In genomic region chr11:14308114-14308896, GRCh38 we compare ENCODE assay signal across 7 cellular contexts. TPM values are rescaled to one million over a fixed set of nuclear protein-coding genes. Genes with fewer than 3 reads are reported as not detected.
DNase-seq lines count a peak whose midpoint lies in the region; ATAC-seq and TF ChIP-seq lines count a peak whose summit lies in the region.

No MANE protein-coding gene starts in this region.

- no peak overlapping the region for H2AFZ ChIP-seq in GM23338

- H3K9ac ChIP-seq in adipocyte (ENCODE audit: low read length): no peak overlapping the region

- H3K4me1 ChIP-seq in GM23338 (ENCODE audit: insufficient read depth) (peaks cover 82% of the 10 kb centered on the region), adipocyte (ENCODE audit: control insufficient read depth, insufficient read depth, low read length) (peaks cover 54% of the 10 kb centered on the region), uterus (peaks cover 0 to 6% of the 10 kb centered on the region in 2 donors)

- H3K9me3 ChIP-seq in adipocyte (ENCODE audit: control insufficient read depth, low read length): no peaks in the 10 kb centered on the region
- no peaks in the 10 kb centered on the region for H3K9me3 ChIP-seq in uterus

- peak; percentile 38 for ATAC-seq in GM23338

- H3K4me2 ChIP-seq in GM23338: no peak overlapping the region

- no peaks in the 10 kb centered on the region for H3F3A ChIP-seq in GM23338 (replicated peaks; ENCODE audit: low read depth)

- H3K9me2 ChIP-seq in GM23338 (ENCODE audit: insufficient read depth): no peaks in the 10 kb centered on the region

- no peak overlapping the region for H3K27ac Mint-ChIP-seq in GM23338

- TF ChIP-seq CTCF in GM12864 (IDR thresholded peaks at IDR 0.05; ENCODE audit: low read depth, low read length, missing control alignments) (peak; percentile 61), GM23338 (conservative IDR thresholded peaks at IDR 0.05; ENCODE audit: low read depth in 2 of 2) (peak; percentile 55 to 67), uterus (IDR thresholded peaks at IDR 0.05) (peak; percentile 20 to 49 (median 30))

- no peaks in the 10 kb centered on the region for H3K27me3 Mint-ChIP-seq in GM23338 (ENCODE audit: insufficient read depth, low read depth, poor library complexity)

- H3K36me3 ChIP-seq in GM23338 (ENCODE audit: insufficient read depth): no peaks in the 10 kb centered on the region
- no peaks in the 10 kb centered on the region for H3K36me3 ChIP-seq in adipocyte (ENCODE audit: control insufficient read depth, insufficient read depth, low read length, severe bottlenecking)
- H3K36me3 ChIP-seq in uterus: no peaks in the 10 kb centered on the region

- DNase-seq in GM12864 (ENCODE audit: low read depth) (no peak), GM23338 (ENCODE audit: low spot score) (peak; percentile 64), NAMALWA (ENCODE audit: low spot score) (peak; percentile 81), adipocyte (ENCODE audit: low read depth) (peak; percentile 72), iris pigment epithelial cell (ENCODE audit: low read depth) (peak; percentile 75), uterus (no peak), dedifferentiated amniotic fluid mesenchymal stem cell (ENCODE audit: extremely low spot score) (no peak)

- no peak overlapping the region for H3K4me3 Mint-ChIP-seq in GM23338

- H3K27ac ChIP-seq in GM23338 (ENCODE audit: low read depth) (no peak overlapping the region), uterus (no peak overlapping the region)

- H3K4me1 Mint-ChIP-seq in GM23338: peaks cover 44% of the 10 kb centered on the region

- peaks cover 65% of the 10 kb centered on the region for H4K20me1 ChIP-seq in GM23338 (replicated peaks; ENCODE audit: insufficient read depth)

- intact Hi-C loops in uterus (cut with DNase I; ENCODE audit: low total_unique reads): no loop called here

- H3K9me3 Mint-ChIP-seq in GM23338: no peaks in the 10 kb centered on the region

- no peak for TF ChIP-seq POLR2A in uterus (IDR thresholded peaks at IDR 0.05)

- H3K4me3 ChIP-seq in GM12864 (ENCODE audit: low read depth, low read length) (no peak overlapping the region), GM23338 (no peak overlapping the region), adipocyte (ENCODE audit: low read length) (no peak overlapping the region), uterus (no peak overlapping the region)

- H3K36me3 Mint-ChIP-seq in GM23338 (ENCODE audit: low read depth): no peaks in the 10 kb centered on the region

- H3K79me2 ChIP-seq in GM23338 (replicated peaks; ENCODE audit: insufficient read depth): peaks cover 100% of the 10 kb centered on the region

- H3K27me3 ChIP-seq in GM23338 (ENCODE audit: insufficient read depth): no peaks in the 10 kb centered on the region
- no peaks in the 10 kb centered on the region for H3K27me3 ChIP-seq in adipocyte (replicated peaks; ENCODE audit: control insufficient read depth, insufficient read depth, low read length)
- no peaks in the 10 kb centered on the region for H3K27me3 ChIP-seq in uterus

TF ChIP-seq in GM23338, 12 proteins besides CTCF, POLR2A, EP300 and RAD21:
- TF ChIP-seq STAT1 (IDR thresholded peaks at IDR 0.05; ENCODE audit: unreplicated experiment) (no peak), POLR2AphosphoS5 (IDR thresholded peaks at IDR 0.05; ENCODE audit: low read depth) (no peak), CREB1 (CRISPR knock-in tag; IDR thresholded peaks at IDR 0.05; ENCODE audit: low read depth) (no peak), EZH2 (IDR thresholded peaks at IDR 0.05; ENCODE audit: low read depth, unreplicated experiment) (no peak)
- TF ChIP-seq, protein P1, sequence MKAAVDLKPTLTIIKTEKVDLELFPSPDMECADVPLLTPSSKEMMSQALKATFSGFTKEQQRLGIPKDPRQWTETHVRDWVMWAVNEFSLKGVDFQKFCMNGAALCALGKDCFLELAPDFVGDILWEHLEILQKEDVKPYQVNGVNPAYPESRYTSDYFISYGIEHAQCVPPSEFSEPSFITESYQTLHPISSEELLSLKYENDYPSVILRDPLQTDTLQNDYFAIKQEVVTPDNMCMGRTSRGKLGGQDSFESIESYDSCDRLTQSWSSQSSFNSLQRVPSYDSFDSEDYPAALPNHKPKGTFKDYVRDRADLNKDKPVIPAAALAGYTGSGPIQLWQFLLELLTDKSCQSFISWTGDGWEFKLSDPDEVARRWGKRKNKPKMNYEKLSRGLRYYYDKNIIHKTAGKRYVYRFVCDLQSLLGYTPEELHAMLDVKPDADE (IDR thresholded peaks at IDR 0.05): no peak

RNA-seq across cellular contexts. Expression of gene RRAS2, which starts 50.7 kb away (rescaled TPM):
- total RNA-seq in GM23338 (2014; rRNA removed; shearing (Covaris generic)): 293 and 296 TPM in 2 replicates
- 174 and 196 TPM in 2 replicates for polyA plus RNA-seq in GM23338 (2016; fragmentation: Nextera tagmentation; extraction: Ambion mirVana)
- 10 to 100 TPM; 18.7 to 43.6 (median 36.8) TPM for total RNA-seq in uterus

Comparison
In these comparisons a context has a peak if more than half of its experiments do, and no peak if none do; other contexts are left out.
1. DNase-seq: peak in GM23338 (single experiment), NAMALWA (single experiment), adipocyte (single experiment) and iris pigment epithelial cell (single experiment); none in GM12864 (single experiment), uterus (0 of 2) and dedifferentiated amniotic fluid mesenchymal stem cell (single experiment).
2. Peak in every context shown above with its lines, with median percentiles within 50 percentile points of each other: CTCF ChIP-seq.